In genomic region chr5:83085106-83085505, GRCh38 we compare ENCODE assay signal across 1 cellular context.
TF ChIP-seq lines count a peak whose summit lies in the region.

No MANE protein-coding gene starts in this region.

TF ChIP-seq in HepG2, 621 proteins besides CTCF, POLR2A, EP300 and RAD21 (continued from another document and continues in another):
- no peak for TF ChIP-seq LRRFIP1 (CRISPR knock-in tag; conservative IDR thresholded peaks at IDR 0.05)
- TF ChIP-seq CC2D1A (CRISPR knock-in tag; IDR thresholded peaks at IDR 0.05), result no peak
- no peak for TF ChIP-seq SNRNP70 (IDR thresholded peaks at IDR 0.05; ENCODE audit: low read depth, low read length)
- TF ChIP-seq ZNF691 (CRISPR knock-in tag; IDR thresholded peaks at IDR 0.05; ENCODE audit: borderline replicate concordance, low read depth), result no peak
- no peak for TF ChIP-seq HNF1B (CRISPR knock-in tag; IDR thresholded peaks at IDR 0.05)
- TF ChIP-seq BCLAF1 (IDR thresholded peaks at IDR 0.05), result no peak
- peak; percentile 50; the same call in 1 of the 2 replicates for TF ChIP-seq HNF1A (IDR thresholded peaks at IDR 0.05; ENCODE audit: low read depth)
- peak; percentile 67; the same call in 1 of the 2 replicates for TF ChIP-seq HNF1A (CRISPR knock-in tag; IDR thresholded peaks at IDR 0.05; ENCODE audit: borderline replicate concordance)
- no peak for TF ChIP-seq NFYB (CRISPR knock-in tag; IDR thresholded peaks at IDR 0.05)
- 0 out of 2 replicates have a peak, but pooled peaks have one; percentile 33 for TF ChIP-seq SATB2 (CRISPR knock-in tag; IDR thresholded peaks at IDR 0.05)
- no peak for TF ChIP-seq ZHX1 (CRISPR knock-in tag; IDR thresholded peaks at IDR 0.05; ENCODE audit: low read depth)
- peak; percentile 68; the same call in 1 of the 2 replicates for TF ChIP-seq NFKBIZ (CRISPR knock-in tag; IDR thresholded peaks at IDR 0.05)
- TF ChIP-seq NONO (IDR thresholded peaks at IDR 0.05), result no peak
- TF ChIP-seq NONO (CRISPR knock-in tag; conservative IDR thresholded peaks at IDR 0.05), result 0 out of 2 replicates have a peak, but pooled peaks have one; percentile 27
- no peak for TF ChIP-seq GABPA (IDR thresholded peaks at IDR 0.05; ENCODE audit: low read depth, low read length)
- TF ChIP-seq GABPA (CRISPR knock-in tag; IDR thresholded peaks at IDR 0.05; ENCODE audit: low read depth), result peak; percentile 65
- TF ChIP-seq RFX5 (IDR thresholded peaks at IDR 0.05; ENCODE audit: low read depth, low read length), result no peak
- no peak for TF ChIP-seq SP140L (CRISPR knock-in tag; IDR thresholded peaks at IDR 0.05; ENCODE audit: borderline replicate concordance)
- peak; percentile 92 for TF ChIP-seq NR2F2 (IDR thresholded peaks at IDR 0.05; ENCODE audit: borderline replicate concordance, low read depth)
- no peak for TF ChIP-seq ZNF563 (CRISPR knock-in tag; IDR thresholded peaks at IDR 0.05)
- peak; percentile 98 for TF ChIP-seq MEIS1 (CRISPR knock-in tag; IDR thresholded peaks at IDR 0.05; ENCODE audit: borderline replicate concordance)
- no peak for TF ChIP-seq UBTF (CRISPR knock-in tag; IDR thresholded peaks at IDR 0.05)
- no peak for TF ChIP-seq ZNF7 (CRISPR knock-in tag; IDR thresholded peaks at IDR 0.05)
- TF ChIP-seq TOE1 (CRISPR knock-in tag; IDR thresholded peaks at IDR 0.05), result no peak
- peak; percentile 48; the same call in 1 of the 2 replicates for TF ChIP-seq ONECUT2 (CRISPR knock-in tag; IDR thresholded peaks at IDR 0.05)
- TF ChIP-seq PBX2 (CRISPR knock-in tag; IDR thresholded peaks at IDR 0.05), result peak; percentile 73
- TF ChIP-seq HDAC1 (CRISPR knock-in tag; IDR thresholded peaks at IDR 0.05), result peak; percentile 80
- TF ChIP-seq CENPBD1 (CRISPR knock-in tag; IDR thresholded peaks at IDR 0.05; ENCODE audit: borderline replicate concordance, low read depth), result no peak
- TF ChIP-seq ZNF749 (CRISPR knock-in tag; IDR thresholded peaks at IDR 0.05; ENCODE audit: borderline replicate concordance), result no peak
- TF ChIP-seq CAMTA2 (CRISPR knock-in tag; IDR thresholded peaks at IDR 0.05; ENCODE audit: borderline replicate concordance), result no peak
- peak; percentile 53 for TF ChIP-seq TCF7 (IDR thresholded peaks at IDR 0.05; ENCODE audit: low read depth)
- TF ChIP-seq SRSF1 (optimal IDR thresholded peaks at IDR 0.05; ENCODE audit: low read depth, low read length), result no peak
- TF ChIP-seq ZC3H4 (CRISPR knock-in tag; IDR thresholded peaks at IDR 0.05; ENCODE audit: borderline replicate concordance), result no peak
